32 cellular contexts compared by ENCODE assay signal in genomic region chr5:134979416-134979815, GRCh38. TPM values are rescaled to one million over a fixed set of nuclear protein-coding genes. Genes with fewer than 3 reads are reported as not detected.
A peak's percentile ranks its signal among the peaks of the same experiment; 100 is the strongest.
DNase-seq lines count a peak whose midpoint lies in the region; TF ChIP-seq lines count a peak whose summit lies in the region.
"Had no signal": no experiment of that assay in that cellular context is flagged by ENCODE, and none has a peak within 500 bp of the region (broad histone marks: within the 10 kb centered on the region; RNA-seq: fewer than 3 reads in every experiment).

No MANE protein-coding gene starts in this region.

- no peak overlapping the region for H3K9ac ChIP-seq in trophoblast cell (ENCODE audit: low read length)
- H3K9ac ChIP-seq: BLaER1; BLaER1 treated with 17β-estradiol and CSF1 and Interleukin-3, amounts not matched to agents 10 nM and 100 nM had no signal

- no peak overlapping the region for H3K14ac ChIP-seq in trophoblast cell (ENCODE audit: low read length)

- H3K4me1 ChIP-seq in breast epithelium = no peaks in the 10 kb centered on the region
- H3K4me1 ChIP-seq in trophoblast cell (ENCODE audit: control insufficient read depth in 1 of 2, insufficient read depth in 2 of 2, low read length in 2 of 2) = no peaks in the 10 kb centered on the region
- H3K4me1 ChIP-seq in suprapubic skin = no peaks in the 10 kb centered on the region
- H3K4me1 ChIP-seq: A549, BE2C, BLaER1, Caco-2 had no signal

- no peaks in the 10 kb centered on the region for H3K36me3 ChIP-seq in breast epithelium
- peaks cover 0 to 1% of the 10 kb centered on the region in 2 experiments for H3K36me3 ChIP-seq in trophoblast cell (ENCODE audit: control insufficient read depth in 1 of 2, insufficient read depth in 2 of 2, low read length in 2 of 2)
- H3K36me3 ChIP-seq in suprapubic skin = no peaks in the 10 kb centered on the region
- H3K36me3 ChIP-seq: BE2C had no signal

- H2AFZ ChIP-seq in trophoblast cell (ENCODE audit: insufficient read depth, low read length, poor library complexity) = no peak overlapping the region

- no peak overlapping the region for H4K8ac ChIP-seq in trophoblast cell (ENCODE audit: low read depth, low read length)

- no peak for TF ChIP-seq CTCF in breast epithelium (IDR thresholded peaks at IDR 0.05)
- TF ChIP-seq CTCF in suprapubic skin (IDR thresholded peaks at IDR 0.05) = no peak

- H3K27me3 ChIP-seq in breast epithelium = no peaks in the 10 kb centered on the region
- no peaks in the 10 kb centered on the region for H3K27me3 ChIP-seq in trophoblast cell (ENCODE audit: insufficient read depth, low read length)
- H3K27me3 ChIP-seq in suprapubic skin = no peaks in the 10 kb centered on the region
- H3K27me3 ChIP-seq: BE2C; BLaER1; BLaER1 treated with 17β-estradiol and CSF1 and Interleukin-3, amounts not matched to agents 10 nM and 100 nM had no signal

- no peak overlapping the region for H3K18ac ChIP-seq in trophoblast cell (ENCODE audit: low read length)

- H2BK5ac ChIP-seq in trophoblast cell (ENCODE audit: low read depth, low read length, poor library complexity) = no peak overlapping the region

- intact Hi-C loops in breast epithelium (cut with DNase I; ENCODE audit: low total_unique reads) = no loop called here

- TF ChIP-seq EP300 in suprapubic skin (IDR thresholded peaks at IDR 0.05) = no peak

- H4K12ac ChIP-seq in trophoblast cell (ENCODE audit: low read depth, low read length) = no peak overlapping the region

- DNase-seq in T47D (ENCODE audit: low read depth in 1 of 2, low spot score in 1 of 2) (peak; percentile 28 to 81), breast epithelium (ENCODE audit: low spot score in 2 of 2) (no peak), trophoblast cell (peak; percentile 20 to 68), suprapubic skin (ENCODE audit: low spot score in 2 of 2) (no peak)
- DNase-seq: 8988T; ACHN; AML-193; BE2C; C1 segment of cervical spinal cord; Caco-2; Calu3; CD4-positive, alpha-beta memory T cell; CD4-positive, alpha-beta T cell; CD4-positive, CD25-positive, alpha-beta regulatory T cell; CD8-positive, alpha-beta memory T cell; CD8-positive, alpha-beta T cell; COR-L47; DMS 273 treated with DMSO at 0.1 percent for 48 hours; DMS153; DMS53; DMS79; DMS79 treated with DMSO at 0.1 percent for 48 hours; DND-41; EL had no signal

- TF ChIP-seq POLR2A in breast epithelium (IDR thresholded peaks at IDR 0.05) = no peak
- TF ChIP-seq POLR2A in suprapubic skin (IDR thresholded peaks at IDR 0.05) = no peak

- no peak overlapping the region for H2BK120ac ChIP-seq in trophoblast cell (ENCODE audit: insufficient read depth, low read length, poor library complexity)

- H3K79me2 ChIP-seq in trophoblast cell (ENCODE audit: control insufficient read depth, insufficient read depth, low read length, poor library complexity) = no peaks in the 10 kb centered on the region

- H3K4me3 ChIP-seq in breast epithelium = no peak overlapping the region
- H3K4me3 ChIP-seq in trophoblast cell (ENCODE audit: low read depth, low read length) = no peak overlapping the region
- no peak overlapping the region for H3K4me3 ChIP-seq in suprapubic skin
- H3K4me3 ChIP-seq: A549; BLaER1; BLaER1 treated with 17β-estradiol and CSF1 and Interleukin-3, amounts not matched to agents 10 nM and 100 nM had no signal

- H3K9me3 ChIP-seq in breast epithelium (peaks cover 47% of the 10 kb centered on the region in 2 donors), trophoblast cell (ENCODE audit: insufficient read depth, low read depth, low read length) (peaks cover 13% of the 10 kb centered on the region), suprapubic skin (peaks cover 39% of the 10 kb centered on the region)

- no peak overlapping the region for H3K4ac ChIP-seq in trophoblast cell (ENCODE audit: low read depth, low read length)

- H2BK12ac ChIP-seq in trophoblast cell (ENCODE audit: low read length) = no peak overlapping the region

- no peaks in the 10 kb centered on the region for H3K79me1 ChIP-seq in trophoblast cell (ENCODE audit: low read length)

- no peak overlapping the region for H2AK5ac ChIP-seq in trophoblast cell (ENCODE audit: low read length)

- in situ Hi-C loops in T47D (cut with HindIII; ENCODE audit: low pct_unique_long_range_greater_than_20kb, low sequenced_read_pairs) = no loop called here

- no CpG with 5 or more reads among the region's 3 CpGs for WGBS in trophoblast cell (ENCODE audit: extremely low coverage, insufficient coverage, insufficient read length)
- WGBS in suprapubic skin = 67% methylated on average over 3 of the region's 3 CpGs

- H3K27ac ChIP-seq in breast epithelium (no peak overlapping the region), trophoblast cell (ENCODE audit: low read depth, low read length) (no peak overlapping the region), suprapubic skin (no peak overlapping the region)
- H3K27ac ChIP-seq: 22Rv1; A549; BLaER1; BLaER1 treated with 17β-estradiol and CSF1 and Interleukin-3, amounts not matched to agents 10 nM and 100 nM; C4-2B had no signal

- H3K23ac ChIP-seq in trophoblast cell (ENCODE audit: low read length) = no peak overlapping the region

- H3K4me2 ChIP-seq in trophoblast cell (ENCODE audit: low read length) = no peak overlapping the region
- H3K4me2 ChIP-seq: A549; BLaER1; BLaER1 treated with 17β-estradiol and CSF1 and Interleukin-3, amounts not matched to agents 10 nM and 100 nM had no signal

- H4K91ac ChIP-seq in trophoblast cell (ENCODE audit: low read depth, low read length) = no peak overlapping the region

RNA-seq across cellular contexts. Expression of gene CATSPER3, which starts 11.7 kb away (rescaled TPM):
- total RNA-seq in breast epithelium = under 1 TPM in 2 of 3 donors, not detected in 1; 0.32 to 0.44 TPM
- 0.07 and 0.11 TPM in 2 replicates for polyA plus RNA-seq in trophoblast cell (2013)
- under 1 TPM in 1 of 4 donors, not detected in 3; 0.34 TPM for total RNA-seq in suprapubic skin
- total RNA-seq: A172 had no signal

RNA-seq across cellular contexts. Expression of gene PITX1, which starts 54.6 kb away (rescaled TPM):
- 1 to 10 TPM in 1 of 3 donors, under 1 TPM in 2; 0.15 to 2.1 (median 0.33) TPM for total RNA-seq in breast epithelium
- 22.0 and 23.6 TPM in 2 replicates for polyA plus RNA-seq in trophoblast cell (2013)
- 1 to 10 TPM in 3 of 4 donors, under 1 TPM in 1; 0.64 to 2.4 (median 1.4) TPM for total RNA-seq in suprapubic skin
- total RNA-seq: B cell; CD4-positive, alpha-beta memory T cell; CD4-positive, alpha-beta T cell; CD4-positive, CD25-positive, alpha-beta regulatory T cell; CD8-positive, alpha-beta memory T cell; CD8-positive, alpha-beta T cell had no signal
- polyA plus RNA-seq: CD14-positive monocyte; CD4-positive, alpha-beta memory T cell; CD4-positive, CD25-positive, alpha-beta regulatory T cell; CD8-positive, alpha-beta memory T cell had no signal

Comparison
In these comparisons a context has a peak if more than half of its experiments do, and no peak if none do; other contexts are left out.
1. DNase-seq: peak in T47D (2 of 2) and trophoblast cell (2 of 2); none in breast epithelium (0 of 2) and suprapubic skin (0 of 2).